8 cellular contexts compared by ENCODE assay signal in genomic region chr10:73413108-73413527, GRCh38. TPM values are rescaled to one million over a fixed set of nuclear protein-coding genes. Genes with fewer than 3 reads are reported as not detected.
DNase-seq lines count a peak whose midpoint lies in the region; ATAC-seq lines count a peak whose summit lies in the region.

No MANE protein-coding gene starts in this region.

- intact Hi-C loops in dendritic cell treated with granulocyte-macrophage colony-stimulating factor and Interleukin-4, amounts not matched to agents 40 ng/mL and 50 ng/mL, for 4 days (cut with micrococcal nuclease), result loop anchor here (2.0 kb wide), 1 partner anchor 166 kb away; the partner anchor contains the start of gene DNAJC9

- H3K4me3 Mint-ChIP-seq in dendritic cell treated with granulocyte-macrophage colony-stimulating factor and Interleukin-4, amounts not matched to agents 40 ng/mL and 50 ng/mL, for 4 days, result peak overlapping the region; percentile 95

- H3K4me1 Mint-ChIP-seq in dendritic cell treated with granulocyte-macrophage colony-stimulating factor and Interleukin-4, amounts not matched to agents 40 ng/mL and 50 ng/mL, for 4 days (ENCODE audit: low read depth), result peaks cover 32% of the 10 kb centered on the region

- peak overlapping the region; percentile 77 for H3K27ac ChIP-seq in temporal lobe (ENCODE audit: low read depth, low read length)

- H3K4me3 ChIP-seq in Jurkat, Clone E6-1 (ENCODE audit: low read length), result peak overlapping the region; percentile 91

- peak overlapping the region; percentile 95 for H3K27ac Mint-ChIP-seq in dendritic cell treated with granulocyte-macrophage colony-stimulating factor and Interleukin-4, amounts not matched to agents 40 ng/mL and 50 ng/mL, for 4 days

- H3K9me3 Mint-ChIP-seq in dendritic cell treated with granulocyte-macrophage colony-stimulating factor and Interleukin-4, amounts not matched to agents 40 ng/mL and 50 ng/mL, for 4 days, result no peaks in the 10 kb centered on the region

- ATAC-seq in GM21825 (IDR thresholded peaks at IDR 0.05; ENCODE audit: unreplicated experiment), result peak; percentile 19

- H3K36me3 Mint-ChIP-seq in dendritic cell treated with granulocyte-macrophage colony-stimulating factor and Interleukin-4, amounts not matched to agents 40 ng/mL and 50 ng/mL, for 4 days (ENCODE audit: low read depth), result peaks cover 36% of the 10 kb centered on the region

- DNase-seq in SIG-M5 treated with dmso at 0.1 percent for 504 hours (lab: John Stamatoyannopoulos, UW; ENCODE audit: unreplicated experiment), result peak; percentile 62
- no peak for DNase-seq in SIG-M5 (lab: John Stamatoyannopoulos, UW)
- no peak for DNase-seq in Jurkat, Clone E6-1 (ENCODE audit: low read depth, low spot score)
- DNase-seq in T-helper 1 cell, result peak in 4 of 5 donors; percentile 15 to 71 (median 20)
- DNase-seq in medulla oblongata (ENCODE audit: extremely low spot score), result peak; percentile 9

- peaks cover 16% of the 10 kb centered on the region for H3K27me3 Mint-ChIP-seq in dendritic cell treated with granulocyte-macrophage colony-stimulating factor and Interleukin-4, amounts not matched to agents 40 ng/mL and 50 ng/mL, for 4 days

RNA-seq across cellular contexts. Expression of gene ANXA7, which starts 0.7 kb away (rescaled TPM):
- polyA plus RNA-seq in Jurkat, Clone E6-1 (2012; ENCODE audit: insufficient read depth, insufficient read length), result 81.7 TPM
- 17.0 TPM for total RNA-seq in temporal lobe

RNA-seq across cellular contexts. Expression of gene MSS51, which starts 20.2 kb away (rescaled TPM):
- polyA plus RNA-seq in Jurkat, Clone E6-1 (2012; ENCODE audit: insufficient read depth, insufficient read length), result 0.60 TPM
- 1.7 TPM for total RNA-seq in temporal lobe

RNA-seq across cellular contexts. Expression of gene CFAP70, which starts 54.5 kb away (rescaled TPM):
- 3.0 TPM for polyA plus RNA-seq in Jurkat, Clone E6-1 (2012; ENCODE audit: insufficient read depth, insufficient read length)
- 0.49 TPM for total RNA-seq in temporal lobe

Comparison
In these comparisons a context has a peak if more than half of its experiments do, and no peak if none do; other contexts are left out.
1. DNase-seq: peak in SIG-M5 treated with dmso at 0.1 percent for 504 hours (single experiment), T-helper 1 cell (4 of 5) and medulla oblongata (single experiment); none in SIG-M5 (single experiment) and Jurkat, Clone E6-1 (single experiment).